ENCODE assay signal across 23 cellular contexts in the genomic region with DNA sequence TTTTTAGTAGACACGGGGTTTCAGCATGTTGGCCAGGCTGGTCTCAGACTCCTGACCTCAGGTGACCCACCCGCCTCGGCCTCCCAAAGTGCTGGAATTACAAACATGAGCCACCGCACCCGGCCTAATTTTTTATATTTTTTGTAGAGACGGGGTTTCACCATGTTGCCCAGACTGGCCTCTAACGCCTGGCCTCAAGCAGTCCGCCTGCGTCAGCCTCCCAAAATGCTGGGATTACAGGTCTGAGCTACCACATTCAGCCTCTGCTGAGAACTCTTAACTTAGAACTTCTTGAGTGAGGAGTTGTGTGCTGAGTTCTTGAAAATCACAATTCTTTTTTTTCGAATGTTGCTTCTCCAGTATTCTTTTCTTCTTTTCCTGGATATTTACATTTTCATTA.
"Had no signal": no experiment of that assay in that cellular context is flagged by ENCODE, and none has a peak within 500 bp of the region (broad histone marks: within the 10 kb centered on the region; RNA-seq: fewer than 3 reads in every experiment).

No MANE protein-coding gene starts in this region.

- H3K4me2 ChIP-seq: KMS-11 had no signal

- H3K27ac ChIP-seq: KMS-11, RWPE1, SJCRH30 had no signal

- H3K9ac ChIP-seq: KMS-11 had no signal

- H3K27me3 ChIP-seq: SJCRH30 had no signal

- DNase-seq: IMR-90, Kasumi-1, MM.1S, NCI-H1092 treated with DMSO at 0.1 percent for 48 hours, NCI-H1436, NCI-H187, NCI-H2029, NCI-H2081 treated with DMSO at 0.1 percent for 48 hours, NCI-H2171, NCI-H226, NCI-H446, NCI-H510A, NCI-H524 treated with DMSO at 0.1 percent for 48 hours, NCI-H69, NCI-H774, PC-3, SHP77 treated with DMSO at 0.1 percent for 48 hours, SJCRH30 had no signal

- ATAC-seq: HepG2, Panc1, PC-3, SK-N-SH treated with all-trans-retinoic acid at 6 μM for 48 hours had no signal

- FAIRE-seq: HepG2 had no signal

- H3K9me3 ChIP-seq: SJCRH30 had no signal

- H3K4me1 ChIP-seq: SJCRH30 had no signal

- H3K4me3 ChIP-seq: SJCRH30 had no signal
